In the genomic region with DNA sequence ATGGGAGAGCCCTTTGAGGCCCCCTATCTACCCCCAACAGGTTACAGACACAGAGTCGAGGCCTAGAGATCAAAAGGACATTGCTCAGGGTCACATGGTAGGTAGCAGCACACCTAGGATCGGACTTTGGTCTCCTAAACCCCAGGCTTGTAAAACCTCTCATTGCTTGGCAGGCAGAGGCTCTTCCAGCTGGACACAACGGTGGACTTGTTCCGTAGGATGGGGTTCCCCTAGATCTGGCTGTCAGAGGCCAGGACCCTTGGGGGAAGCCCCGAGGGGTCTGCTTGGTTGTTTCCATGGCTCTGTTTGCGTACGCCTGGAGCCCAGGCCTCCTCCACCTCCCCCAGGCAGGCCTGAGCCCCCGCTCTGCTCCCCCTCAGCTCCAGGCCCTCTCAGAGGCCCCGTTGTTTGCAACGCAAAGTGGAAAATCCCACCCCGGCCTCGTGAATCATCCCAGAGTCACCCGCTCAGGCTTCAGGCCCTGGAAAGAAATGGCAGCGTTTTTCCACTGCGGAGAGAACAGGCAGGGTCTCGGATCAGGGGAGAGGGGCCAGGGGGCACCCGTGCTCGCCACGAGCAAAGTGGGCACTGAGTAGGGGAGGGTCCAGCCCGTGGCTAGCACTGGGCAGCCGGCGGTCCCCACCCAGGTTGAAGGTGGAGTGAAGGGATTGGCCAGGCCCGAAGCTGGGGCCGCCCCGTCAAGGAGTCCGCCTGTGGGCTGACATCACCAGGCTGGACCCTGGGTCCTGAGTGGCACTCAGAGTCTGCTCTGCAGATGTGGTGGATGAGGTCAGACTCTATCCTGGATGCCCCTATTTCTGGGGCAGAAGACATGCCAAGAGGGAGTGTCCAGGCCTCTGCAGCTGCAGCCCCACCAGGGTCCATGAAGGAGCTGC, we compare ENCODE assay signal across 1 cellular context.
TF ChIP-seq lines count a peak whose summit lies in the region.

No MANE protein-coding gene starts in this region.

TF ChIP-seq in WTC11, 78 proteins besides CTCF, POLR2A, EP300 and RAD21 (continued from another document):
- TF ChIP-seq, protein P1, sequence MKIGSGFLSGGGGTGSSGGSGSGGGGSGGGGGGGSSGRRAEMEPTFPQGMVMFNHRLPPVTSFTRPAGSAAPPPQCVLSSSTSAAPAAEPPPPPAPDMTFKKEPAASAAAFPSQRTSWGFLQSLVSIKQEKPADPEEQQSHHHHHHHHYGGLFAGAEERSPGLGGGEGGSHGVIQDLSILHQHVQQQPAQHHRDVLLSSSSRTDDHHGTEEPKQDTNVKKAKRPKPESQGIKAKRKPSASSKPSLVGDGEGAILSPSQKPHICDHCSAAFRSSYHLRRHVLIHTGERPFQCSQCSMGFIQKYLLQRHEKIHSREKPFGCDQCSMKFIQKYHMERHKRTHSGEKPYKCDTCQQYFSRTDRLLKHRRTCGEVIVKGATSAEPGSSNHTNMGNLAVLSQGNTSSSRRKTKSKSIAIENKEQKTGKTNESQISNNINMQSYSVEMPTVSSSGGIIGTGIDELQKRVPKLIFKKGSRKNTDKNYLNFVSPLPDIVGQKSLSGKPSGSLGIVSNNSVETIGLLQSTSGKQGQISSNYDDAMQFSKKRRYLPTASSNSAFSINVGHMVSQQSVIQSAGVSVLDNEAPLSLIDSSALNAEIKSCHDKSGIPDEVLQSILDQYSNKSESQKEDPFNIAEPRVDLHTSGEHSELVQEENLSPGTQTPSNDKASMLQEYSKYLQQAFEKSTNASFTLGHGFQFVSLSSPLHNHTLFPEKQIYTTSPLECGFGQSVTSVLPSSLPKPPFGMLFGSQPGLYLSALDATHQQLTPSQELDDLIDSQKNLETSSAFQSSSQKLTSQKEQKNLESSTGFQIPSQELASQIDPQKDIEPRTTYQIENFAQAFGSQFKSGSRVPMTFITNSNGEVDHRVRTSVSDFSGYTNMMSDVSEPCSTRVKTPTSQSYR (CRISPR knock-in tag; IDR thresholded peaks at IDR 0.05) = no peak
- TF ChIP-seq, protein P2, sequence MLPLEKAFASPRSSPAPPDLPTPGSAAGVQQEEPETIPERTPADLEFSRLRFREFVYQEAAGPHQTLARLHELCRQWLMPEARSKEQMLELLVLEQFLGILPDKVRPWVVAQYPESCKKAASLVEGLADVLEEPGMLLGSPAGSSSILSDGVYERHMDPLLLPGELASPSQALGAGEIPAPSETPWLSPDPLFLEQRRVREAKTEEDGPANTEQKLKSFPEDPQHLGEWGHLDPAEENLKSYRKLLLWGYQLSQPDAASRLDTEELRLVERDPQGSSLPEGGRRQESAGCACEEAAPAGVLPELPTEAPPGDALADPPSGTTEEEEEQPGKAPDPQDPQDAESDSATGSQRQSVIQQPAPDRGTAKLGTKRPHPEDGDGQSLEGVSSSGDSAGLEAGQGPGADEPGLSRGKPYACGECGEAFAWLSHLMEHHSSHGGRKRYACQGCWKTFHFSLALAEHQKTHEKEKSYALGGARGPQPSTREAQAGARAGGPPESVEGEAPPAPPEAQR (CRISPR knock-in tag; IDR thresholded peaks at IDR 0.05) = no peak
- no peak for TF ChIP-seq RORB (CRISPR knock-in tag; IDR thresholded peaks at IDR 0.05)
- no peak for TF ChIP-seq CREB1 (CRISPR knock-in tag; IDR thresholded peaks at IDR 0.05)
- no peak for TF ChIP-seq ZNF219 (CRISPR knock-in tag; IDR thresholded peaks at IDR 0.05; ENCODE audit: borderline replicate concordance)
- TF ChIP-seq TEAD4 (CRISPR knock-in tag; IDR thresholded peaks at IDR 0.05) = no peak
- TF ChIP-seq, protein P3, sequence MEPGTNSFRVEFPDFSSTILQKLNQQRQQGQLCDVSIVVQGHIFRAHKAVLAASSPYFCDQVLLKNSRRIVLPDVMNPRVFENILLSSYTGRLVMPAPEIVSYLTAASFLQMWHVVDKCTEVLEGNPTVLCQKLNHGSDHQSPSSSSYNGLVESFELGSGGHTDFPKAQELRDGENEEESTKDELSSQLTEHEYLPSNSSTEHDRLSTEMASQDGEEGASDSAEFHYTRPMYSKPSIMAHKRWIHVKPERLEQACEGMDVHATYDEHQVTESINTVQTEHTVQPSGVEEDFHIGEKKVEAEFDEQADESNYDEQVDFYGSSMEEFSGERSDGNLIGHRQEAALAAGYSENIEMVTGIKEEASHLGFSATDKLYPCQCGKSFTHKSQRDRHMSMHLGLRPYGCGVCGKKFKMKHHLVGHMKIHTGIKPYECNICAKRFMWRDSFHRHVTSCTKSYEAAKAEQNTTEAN (CRISPR knock-in tag; IDR thresholded peaks at IDR 0.05) = no peak
- TF ChIP-seq, protein P4, sequence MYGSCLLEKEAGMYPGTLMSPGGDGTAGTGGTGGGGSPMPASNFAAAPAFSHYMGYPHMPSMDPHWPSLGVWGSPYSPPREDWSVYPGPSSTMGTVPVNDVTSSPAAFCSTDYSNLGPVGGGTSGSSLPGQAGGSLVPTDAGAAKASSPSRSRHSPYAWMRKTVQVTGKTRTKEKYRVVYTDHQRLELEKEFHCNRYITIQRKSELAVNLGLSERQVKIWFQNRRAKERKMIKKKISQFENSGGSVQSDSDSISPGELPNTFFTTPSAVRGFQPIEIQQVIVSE (CRISPR knock-in tag; IDR thresholded peaks at IDR 0.05; ENCODE audit: borderline replicate concordance) = no peak
- no peak for TF ChIP-seq ZNF396 (CRISPR knock-in tag; IDR thresholded peaks at IDR 0.05; ENCODE audit: borderline replicate concordance)
